Comparison of ENCODE assay signal across 14 cellular contexts in genomic region chr5:53424691-53425597, GRCh38. TPM values are rescaled to one million over a fixed set of nuclear protein-coding genes. Genes with fewer than 3 reads are reported as not detected.
A peak's percentile ranks its signal among the peaks of the same experiment; 100 is the strongest.
DNase-seq lines count a peak whose midpoint lies in the region; ATAC-seq, FAIRE-seq and TF ChIP-seq lines count a peak whose summit lies in the region.
"Had no signal": no experiment of that assay in that cellular context is flagged by ENCODE, and none has a peak within 500 bp of the region (broad histone marks: within the 10 kb centered on the region; RNA-seq: fewer than 3 reads in every experiment).

No MANE protein-coding gene starts in this region.

- peaks cover 19% of the 10 kb centered on the region for H3K9me1 ChIP-seq in IMR-90 (ENCODE audit: insufficient read depth, low read length)
- H3K9me1 ChIP-seq in K562 (ENCODE audit: control insufficient read depth, insufficient read depth, low read length), result no peaks in the 10 kb centered on the region

- dilution Hi-C loops in IMR-90 (cut with HindIII; ENCODE audit: low sequenced_read_pairs, unreplicated experiment), result no loop called here

- peak overlapping the region; percentile 79 for H2AK5ac ChIP-seq in IMR-90 (ENCODE audit: low read depth, low read length)

- no peak overlapping the region for H3K4me2 ChIP-seq in IMR-90 (ENCODE audit: low read depth, low read length)
- no peak overlapping the region for H3K4me2 ChIP-seq in K562 (ENCODE audit: insufficient read depth, low read length)

- H3K27me3 ChIP-seq in IMR-90 (ENCODE audit: control insufficient read depth, insufficient read depth, low read length), result no peaks in the 10 kb centered on the region
- H3K27me3 ChIP-seq in K562 (ENCODE audit: control insufficient read depth in 2 of 2, insufficient read depth in 2 of 2, low read length in 2 of 2), result peaks cover 0 to 2% of the 10 kb centered on the region in 2 experiments; a peak in 2 of 5 replicates

- BruUV-seq in IMR-90 (replicated peaks; lab: Mats Ljungman, UMichigan), result no TSS peak
- BruUV-seq in K562 (replicated peaks; lab: Mats Ljungman, UMichigan), result no TSS peak

- H4K91ac ChIP-seq in IMR-90 (ENCODE audit: insufficient read depth, low read depth, low read length), result peak overlapping the region; percentile 74

- POLR2A ChIA-PET in IMR-90 (lab: Charles Lee; ENCODE audit: unreplicated experiment) (no interaction called here), K562 (lab: Yijun Ruan, JAX) (no interaction called here)

- H3K9ac ChIP-seq in IMR-90 (ENCODE audit: low read depth, low read length) (no peak overlapping the region), K562 (ENCODE audit: insufficient read depth in 1 of 2, low read depth in 2 of 2, low read length in 2 of 2) (no peak overlapping the region)

- peak overlapping the region; percentile 88 for H2BK15ac ChIP-seq in IMR-90 (ENCODE audit: low read depth, low read length)

- H2BK20ac ChIP-seq in IMR-90 (ENCODE audit: low read depth, low read length), result peak overlapping the region; percentile 91

- in situ Hi-C loops in IMR-90 (cut with MboI; ENCODE audit: low sequenced_read_pairs), result no loop called here
- in situ Hi-C loops in K562 (cut with MboI), result loop anchor here (25.0 kb wide), 3 partner anchors 787 to 1462 kb away; no protein-coding TSS in a partner anchor

- H3K4me1 ChIP-seq in IMR-90 (ENCODE audit: control insufficient read depth, insufficient read depth, low read length), result peaks cover 23% of the 10 kb centered on the region
- H3K4me1 ChIP-seq in K562 (replicated peaks in 1 of 2; ENCODE audit: control insufficient read depth in 2 of 2, insufficient read depth in 2 of 2, low read length in 2 of 2), result peaks cover 0 to 18% of the 10 kb centered on the region in 2 experiments; a peak in 3 of 5 replicates

- peak overlapping the region; percentile 10; the same call in 1 of the 2 replicates for H3K27ac ChIP-seq in IMR-90 (ENCODE audit: insufficient read depth, low read length)
- H3K27ac ChIP-seq in K562 (ENCODE audit: extremely low read depth, low read depth, low read length), result no peak overlapping the region

- H2AFZ ChIP-seq in IMR-90 (replicated peaks; ENCODE audit: low read length, poor library complexity), result peak overlapping the region; percentile 34
- peak overlapping the region; percentile 2; the same call in 1 of the 2 replicates for H2AFZ ChIP-seq in K562 (ENCODE audit: low read depth, low read length)

- H3K14ac ChIP-seq in IMR-90 (replicated peaks; ENCODE audit: low read depth, low read length), result peak overlapping the region; percentile 68

- H2BK120ac ChIP-seq in IMR-90 (ENCODE audit: low read depth, low read length), result peak overlapping the region; percentile 94

- no peak for TF ChIP-seq EP300 in K562 (IDR thresholded peaks at IDR 0.05; ENCODE audit: low read length)

- WGBS in IMR-90 (ENCODE audit: extremely low coverage in 2 of 2, insufficient read length in 1 of 2), 2 experiments, result 83% methylated on average over 4 of the region's 9 CpGs; no CpG with 5 or more reads in 1 of the 2 experiments
- 3% methylated on average over 9 of the region's 9 CpGs for WGBS in K562 (ENCODE audit: insufficient coverage, low coverage, missing lambda C conversion rate)

- H3K79me2 ChIP-seq in K562 (ENCODE audit: control insufficient read depth, insufficient read depth, low read length), result no peaks in the 10 kb centered on the region

- no peak for TF ChIP-seq RAD21 in IMR-90 (IDR thresholded peaks at IDR 0.05; ENCODE audit: low read length)
- no peak for TF ChIP-seq RAD21 in K562 (CRISPR knock-in tag; conservative IDR thresholded peaks at IDR 0.05 in 1 of 2, IDR thresholded peaks at IDR 0.05 in 1 of 2)

- H3K79me1 ChIP-seq in IMR-90 (ENCODE audit: low read depth in 1 of 2, low read length in 2 of 2), result peaks cover 3 to 16% of the 10 kb centered on the region in 2 experiments; a peak in 2 of 4 replicates

- H3K56ac ChIP-seq in IMR-90 (ENCODE audit: extremely low read depth, insufficient read depth, low read length), result peak overlapping the region; percentile 36; the same call in 1 of the 2 replicates

- no peak for TF ChIP-seq CTCF in IMR-90 (conservative IDR thresholded peaks at IDR 0.05; ENCODE audit: low read depth, low read length)
- TF ChIP-seq CTCF in K562 (IDR thresholded peaks at IDR 0.05 in 2 of 3, conservative IDR thresholded peaks at IDR 0.05 in 1 of 3; ENCODE audit: insufficient read depth in 2 of 3, low read depth in 1 of 3, low read length in 3 of 3), result no peak

- CTCF ChIA-PET in IMR-90 (lab: Yijun Ruan, JAX), result no interaction called here
- CTCF ChIA-PET in K562 (lab: Yijun Ruan, JAX; ENCODE audit: low intra/inter-chr PET ratio), result interaction anchor here (1.3 kb wide), 1 partner anchor 446 kb away, joined by 4 read pairs; no protein-coding TSS in a partner anchor

- no peaks in the 10 kb centered on the region for H3K36me3 ChIP-seq in IMR-90 (ENCODE audit: control insufficient read depth, insufficient read depth, low read length)
- no peaks in the 10 kb centered on the region for H3K36me3 ChIP-seq in K562 (ENCODE audit: control insufficient read depth, insufficient read depth, low read length)

- H4K5ac ChIP-seq in IMR-90 (ENCODE audit: low read depth, low read length), result peak overlapping the region; percentile 67; the same call in 1 of the 2 replicates

- H3K18ac ChIP-seq in IMR-90 (ENCODE audit: low read depth, low read length), result peak overlapping the region; percentile 83

- ATAC-seq in IMR-90 (ENCODE audit: low read depth) (no peak), K562 (no peak), HG03139 (IDR thresholded peaks at IDR 0.05; ENCODE audit: unreplicated experiment) (no peak), HG03025 (IDR thresholded peaks at IDR 0.05; ENCODE audit: low FRiP score, unreplicated experiment) (no peak)
- ATAC-seq: natural killer cell, T-helper 17 cell had no signal

- H3K9me3 ChIP-seq in IMR-90 (ENCODE audit: control insufficient read depth, insufficient read depth, low read length) (no peaks in the 10 kb centered on the region), K562 (replicated peaks; ENCODE audit: control insufficient read depth, insufficient read depth, low read depth, low read length) (no peaks in the 10 kb centered on the region)

- no peak for FAIRE-seq in K562 (lab: Jason Lieb, UNC)

- H3K4me3 ChIP-seq in IMR-90 (ENCODE audit: insufficient read depth, low read depth, low read length), result no peak overlapping the region
- no peak overlapping the region for H3K4me3 ChIP-seq in K562

- intact Hi-C loops in IMR-90 (cut with micrococcal nuclease), result no loop called here
- intact Hi-C loops in K562 (cut with micrococcal nuclease), result loop anchor here (5.0 to 10.0 kb wide), 2 partner anchors 160 to 802 kb away; no protein-coding TSS in a partner anchor

- peak; percentile 31 for DNase-seq in AG08395 (ENCODE audit: low spot score)
- DNase-seq in IMR-90, result no peak
- DNase-seq in K562 (ENCODE audit: extremely low read depth in 1 of 4, low spot score in 3 of 4), result no peak
- peak; percentile 57 for DNase-seq in islet precursor cell
- DNase-seq in T-helper 2 cell, result no peak
- DNase-seq in germinal center (ENCODE audit: low spot score), result no peak
- DNase-seq: activated T-cell treated with anti-CD3 and anti-CD28 coated beads for 4 hours, MM.1S, natural killer cell, T-helper 17 cell had no signal

- 0 out of 2 replicates have a peak overlapping the region, but pooled peaks have one; percentile 45 for H3K23ac ChIP-seq in IMR-90 (ENCODE audit: low read depth, low read length)

- TF ChIP-seq POLR2A in IMR-90 (IDR thresholded peaks at IDR 0.05; ENCODE audit: low read depth, low read length), result no peak
- TF ChIP-seq POLR2A in K562 (conservative IDR thresholded peaks at IDR 0.05), result no peak

- peak overlapping the region; percentile 89 for H3K4ac ChIP-seq in IMR-90 (ENCODE audit: low read depth, low read length)

- H2BK5ac ChIP-seq in IMR-90 (ENCODE audit: low read depth, low read length, poor library complexity, severe bottlenecking), result peak overlapping the region; percentile 86

- no peaks in the 10 kb centered on the region for H4K20me1 ChIP-seq in IMR-90 (ENCODE audit: insufficient read depth, low read length)
- no peaks in the 10 kb centered on the region for H4K20me1 ChIP-seq in K562 (replicated peaks; ENCODE audit: control insufficient read depth, insufficient read depth, low read length)

- H2AK9ac ChIP-seq in IMR-90 (replicated peaks; ENCODE audit: low read depth, low read length, poor library complexity), result no peak overlapping the region

- H4K8ac ChIP-seq in IMR-90 (ENCODE audit: low read depth in 2 of 2, low read length in 2 of 2), result peak overlapping the region; percentile 62 to 87

RNA-seq across cellular contexts. Expression of gene FST, which starts 55.5 kb away (rescaled TPM):
- total RNA-seq in IMR-90 (2012; rRNA removed) (141 and 187 TPM in 2 replicates), K562 (2014; rRNA removed) (not detected in 2 replicates), K562 (2014; rRNA removed; fragmentation: Illumina TruSeq; extraction: Trizol) (not detected in 2 replicates), K562 (2015; rRNA removed; fragmentation: Illumina TruSeq; extraction: Trizol) (not detected in 2 replicates), K562 (2021) (0.25 and 0.27 TPM in 2 replicates)
- polyA plus RNA-seq in IMR-90 (2012; rRNA removed) (195 and 238 TPM in 2 replicates), K562 (2011; rRNA removed) (0.03 and 0.07 TPM in 2 replicates), K562 (2014; fragmentation: Illumina TruSeq; extraction: Trizol) (not detected in 2 replicates), K562 (2014; fragmentation: Nextera tagmentation; extraction: Ambion mirVana) (not detected), K562 (2014; rRNA removed) (not detected in 2 replicates)
- polyA plus RNA-seq in IMR-90 (2012; cell fraction: cytosol; rRNA removed), result 61.8 and 174 TPM in 2 replicates
- polyA plus RNA-seq in IMR-90 (2012; cell fraction: nucleus; rRNA removed; ENCODE audit: low replicate concordance), result 146 and 220 TPM in 2 replicates
- total RNA-seq in K562 (2011; cell fraction: chromatin; rRNA removed; ENCODE audit: low replicate concordance), result not detected in 2 replicates
- not detected in 2 replicates for total RNA-seq in K562 (2011; cell fraction: nucleolus; rRNA removed)
- not detected in 2 replicates for total RNA-seq in K562 (2011; cell fraction: nucleoplasm; rRNA removed)
- polyA plus RNA-seq in K562 (2011; cell fraction: cytosol; rRNA removed), result 0.01 TPM in 1 of 2 replicates, not detected in the other
- polyA plus RNA-seq in K562 (2011; cell fraction: nucleus; rRNA removed), result 0.18 TPM in 1 of 2 replicates, not detected in the other
- not detected in 2 replicates for polyA plus RNA-seq in K562 (2012)
- polyA minus RNA-seq in K562 (2011; rRNA and poly(A)+ RNA removed), result not detected in 2 replicates
- polyA minus RNA-seq in K562 (2011; cell fraction: cytosol; rRNA and poly(A)+ RNA removed), result not detected in 2 replicates
- not detected in 2 replicates for polyA minus RNA-seq in K562 (2011; cell fraction: nucleus; rRNA and poly(A)+ RNA removed)
- total RNA-seq: A673, G401, natural killer cell had no signal

Comparison
In these comparisons a context has a peak if more than half of its experiments do, and no peak if none do; other contexts are left out.
1. DNase-seq: peak in AG08395 (single experiment) and islet precursor cell (single experiment); none in IMR-90 (single experiment), K562 (0 of 4), T-helper 2 cell (0 of 5) and germinal center (single experiment).
2. RNA of gene FST, which starts 55.5 kb away (total RNA-seq): 141 to 187 TPM in IMR-90; 0.25 to 0.27 TPM in K562; every median in the first group is over 100 times any median in the second.